Comparison of ENCODE assay signal across 8 cellular contexts in the genomic region with DNA sequence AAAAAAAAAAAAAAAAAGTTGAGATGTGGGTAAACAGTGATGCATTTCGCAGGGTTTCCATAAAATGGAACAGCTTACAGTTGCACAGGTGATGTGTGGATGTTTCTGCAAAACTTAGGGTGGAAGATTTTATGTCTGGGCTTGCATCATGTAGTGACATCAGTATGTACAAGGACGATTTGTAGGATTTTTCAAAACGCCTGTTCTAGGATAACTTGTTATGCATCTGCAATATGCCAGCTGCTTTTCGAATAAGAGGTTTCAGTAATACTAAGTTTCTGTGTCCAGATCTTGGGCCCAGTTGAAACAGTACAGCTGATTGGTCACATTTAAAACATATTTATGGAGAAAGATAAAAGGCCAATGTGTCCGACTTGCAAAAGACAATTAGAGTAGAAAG. TPM values are rescaled to one million over a fixed set of nuclear protein-coding genes. Genes with fewer than 3 reads are reported as not detected.
A peak's percentile ranks its signal among the peaks of the same experiment; 100 is the strongest.
DNase-seq lines count a peak whose midpoint lies in the region; ATAC-seq and TF ChIP-seq lines count a peak whose summit lies in the region.

No MANE protein-coding gene starts in this region.

- BruUV-seq in mammary epithelial cell (replicated peaks; lab: Mats Ljungman, UMichigan) = TSS peak; percentile 41

- intact Hi-C loops in mammary epithelial cell (cut with micrococcal nuclease) = loop anchor here (1.0 kb wide), 1 partner anchor 62 kb away; no protein-coding TSS in a partner anchor

- peak overlapping the region; percentile 77 for H3K27ac ChIP-seq in mammary epithelial cell (ENCODE audit: insufficient read depth, low read depth, low read length)

- peak overlapping the region; percentile 69 for H3K4me2 ChIP-seq in mammary epithelial cell (ENCODE audit: insufficient read depth, low read depth, low read length)

- no peak for TF ChIP-seq CTCF in mammary epithelial cell (conservative IDR thresholded peaks at IDR 0.05 in 1 of 2, IDR thresholded peaks at IDR 0.05 in 1 of 2; ENCODE audit: extremely low read depth in 1 of 2, insufficient read depth in 1 of 2, low read depth in 1 of 2, low read length in 2 of 2)
- no peak for TF ChIP-seq CTCF in mesothelial cell of epicardium (IDR thresholded peaks at IDR 0.05; ENCODE audit: unreplicated experiment)

- CTCF ChIA-PET in mammary epithelial cell (lab: Charles Lee; ENCODE audit: low non-redundant PET) = interaction anchor here (0.6 kb wide), 1 partner anchor 63 kb away, joined by 9 read pairs; no protein-coding TSS in a partner anchor

- H3K27ac Mint-ChIP-seq in mesothelial cell of epicardium = peak overlapping the region; percentile 94

- H3K27me3 Mint-ChIP-seq in mesothelial cell of epicardium (ENCODE audit: low read depth) = no peaks in the 10 kb centered on the region

- dilution Hi-C loops in mammary epithelial cell (cut with HindIII; ENCODE audit: low sequenced_read_pairs) = no loop called here

- no peaks in the 10 kb centered on the region for H3K9me3 ChIP-seq in mammary epithelial cell (replicated peaks; ENCODE audit: insufficient read depth, low read length)

- peaks cover 39% of the 10 kb centered on the region for H3K4me1 Mint-ChIP-seq in mesothelial cell of epicardium

- H3K27me3 ChIP-seq in mammary epithelial cell (ENCODE audit: insufficient read depth, low read length) = no peaks in the 10 kb centered on the region

- H4K20me1 ChIP-seq in mammary epithelial cell (ENCODE audit: insufficient read depth, low read length) = no peaks in the 10 kb centered on the region

- H3K4me3 Mint-ChIP-seq in mesothelial cell of epicardium = peak overlapping the region; percentile 90

- H3K9me3 Mint-ChIP-seq in mesothelial cell of epicardium = no peaks in the 10 kb centered on the region

- H3K79me2 ChIP-seq in mammary epithelial cell (ENCODE audit: insufficient read depth, low read length) = peaks cover 57% of the 10 kb centered on the region

- no peak overlapping the region for H2AFZ ChIP-seq in mammary epithelial cell (ENCODE audit: low read depth, low read length)

- H3K4me1 ChIP-seq in mammary epithelial cell (ENCODE audit: insufficient read depth, low read length) = peaks cover 12% of the 10 kb centered on the region

- H3K4me3 ChIP-seq in GM08714 (ENCODE audit: low read length) = peak overlapping the region; percentile 99
- peak overlapping the region; percentile 63 to 85 (median 83) for H3K4me3 ChIP-seq in mammary epithelial cell (replicated peaks in 1 of 3; ENCODE audit: insufficient read depth in 1 of 3, low read depth in 2 of 3, low read length in 3 of 3)

- peak overlapping the region; percentile 86 for H3K9ac ChIP-seq in mammary epithelial cell (ENCODE audit: insufficient read depth, low read length)

- DNase-seq in M059J (ENCODE audit: low read depth) (peak; percentile 20), mammary epithelial cell (peak; percentile 53), mesothelial cell of epicardium (ENCODE audit: low spot score in 2 of 2, unreplicated experiment in 2 of 2) (no peak), NCI-H446 treated with DMSO at 0.1 percent for 48 hours (lab: John Stamatoyannopoulos, UW) (no peak)

- H3K36me3 ChIP-seq in mammary epithelial cell (ENCODE audit: insufficient read depth, low read length) = no peaks in the 10 kb centered on the region

- ATAC-seq in GM19467 (IDR thresholded peaks at IDR 0.05; ENCODE audit: unreplicated experiment) = no peak
- ATAC-seq in GM18502 (IDR thresholded peaks at IDR 0.05; ENCODE audit: poor library complexity, unreplicated experiment) = no peak
- no peak for ATAC-seq in HG03469 (IDR thresholded peaks at IDR 0.05; ENCODE audit: unreplicated experiment)

- in situ Hi-C loops in mammary epithelial cell (cut with MboI; ENCODE audit: low sequenced_read_pairs in 2 of 2) = no loop called here

- no peaks in the 10 kb centered on the region for H3K36me3 Mint-ChIP-seq in mesothelial cell of epicardium

- 1% methylated on average over 5 of the region's 5 CpGs for WGBS in mammary epithelial cell (ENCODE audit: low coverage, missing lambda C conversion rate)

RNA-seq across cellular contexts. Expression of a gene that starts 1.2 kb away (rescaled TPM):
- 10.1 and 12.9 TPM in 2 replicates for total RNA-seq in M059J (2014; rRNA removed; shearing (Covaris generic))
- total RNA-seq in mammary epithelial cell = 10 to 100 TPM; 36.9 to 48.7 TPM
- 14.9 TPM for polyA plus RNA-seq in mammary epithelial cell
- 1.7 TPM for polyA minus RNA-seq in mammary epithelial cell
- 47.5 to 51.7 TPM (median 49.1 TPM) in 3 replicates for total RNA-seq in mesothelial cell of epicardium

Comparison
In these comparisons a context has a peak if more than half of its experiments do, and no peak if none do; other contexts are left out.
1. DNase-seq: peak in M059J (single experiment) and mammary epithelial cell (single experiment); none in mesothelial cell of epicardium (0 of 2) and NCI-H446 treated with DMSO at 0.1 percent for 48 hours (single experiment).